In genomic region chr15:77902855-77903760, GRCh38 we compare ENCODE assay signal across 8 cellular contexts.
DNase-seq lines count a peak whose midpoint lies in the region; ATAC-seq, FAIRE-seq and TF ChIP-seq lines count a peak whose summit lies in the region.
"Not testable (repeated sequence)": the region's sequence is repeated elsewhere in the genome, so short reads cannot be mapped to it uniquely, and the experiment has no call there.

No MANE protein-coding gene starts in this region.

- not testable (repeated sequence) for H3K9me3 ChIP-seq in OCI-LY1 (ENCODE audit: low read length); left ventricle myocardium inferior (replicated peaks); testis

- not testable (repeated sequence) for H3K27ac Mint-ChIP-seq in CD14-positive monocyte; activated CD8-positive, alpha-beta T cell treated with anti-CD3 and anti-CD28 coated beads for 36 hours; nephron progenitor cell

- DNase-seq in CD14-positive monocyte (ENCODE audit: low spot score); cardiac fibroblast (ENCODE audit: low read depth in 2 of 2); left ventricle myocardium inferior; testis: not testable (repeated sequence)
- peak; percentile 46 for DNase-seq in H54 (ENCODE audit: insufficient read length, low spot score)
- DNase-seq in activated CD8-positive, alpha-beta T cell treated with anti-CD3 and anti-CD28 coated beads for 36 hours, result peak; percentile 47
- DNase-seq in nephron progenitor cell, result peak; percentile 67

- not testable (repeated sequence) for H3K4me3 Mint-ChIP-seq in CD14-positive monocyte; activated CD8-positive, alpha-beta T cell treated with anti-CD3 and anti-CD28 coated beads for 36 hours; nephron progenitor cell

- H3K9ac ChIP-seq in OCI-LY1 (ENCODE audit: low read length), result not testable (repeated sequence)

- not testable (repeated sequence) for H2AFZ ChIP-seq in OCI-LY1 (ENCODE audit: low read length)

- not testable (repeated sequence) for H3F3A ChIP-seq in OCI-LY1 (ENCODE audit: insufficient read depth, low read length)

- not testable (repeated sequence) for TF ChIP-seq POLR2A in H54 (IDR thresholded peaks at IDR 0.05; ENCODE audit: low read depth, low read length); testis (IDR thresholded peaks at IDR 0.05)

- ATAC-seq in activated CD8-positive, alpha-beta T cell treated with anti-CD3 and anti-CD28 coated beads for 36 hours, result peak; percentile 61

- not testable (repeated sequence) for H3K4me2 ChIP-seq in OCI-LY1 (ENCODE audit: low read length)

- 64 to 66% methylated on average over 11 to 13 of the region's 13 CpGs for WGBS in testis, 2 donors

- H3K4me1 ChIP-seq in OCI-LY1 (ENCODE audit: insufficient read depth, low read length, severe bottlenecking); left ventricle myocardium inferior; testis: not testable (repeated sequence)

- CTCF ChIA-PET in activated CD8-positive, alpha-beta T cell treated with anti-CD3 and anti-CD28 coated beads for 36 hours (lab: Charles Lee), result interaction anchor here (1.1 to 1.4 kb wide), 4 partner anchors 13 to 206 kb away, joined by 3 read pairs; no protein-coding TSS in a partner anchor

- H3K27me3 Mint-ChIP-seq in CD14-positive monocyte (ENCODE audit: low read depth in 3 of 3); activated CD8-positive, alpha-beta T cell treated with anti-CD3 and anti-CD28 coated beads for 36 hours; nephron progenitor cell (ENCODE audit: low read depth, poor library complexity): not testable (repeated sequence)

- H3K79me2 ChIP-seq in OCI-LY1 (ENCODE audit: insufficient read depth, low read length), result not testable (repeated sequence)

- not testable (repeated sequence) for H3K4me3 ChIP-seq in OCI-LY1 (ENCODE audit: low read depth, low read length, poor library complexity, severe bottlenecking); cardiac fibroblast (replicated peaks in 1 of 2; ENCODE audit: low read depth in 2 of 2, low read length in 2 of 2); left ventricle myocardium inferior; testis

- not testable (repeated sequence) for H3K27ac ChIP-seq in OCI-LY1 (ENCODE audit: low read depth, low read length, poor library complexity, severe bottlenecking); left ventricle myocardium inferior (replicated peaks); testis

- not testable (repeated sequence) for H3K27me3 ChIP-seq in OCI-LY1 (ENCODE audit: insufficient read depth, low read length); left ventricle myocardium inferior (ENCODE audit: low read depth); testis

- peak; percentile 73 for TF ChIP-seq CTCF in CD14-positive monocyte (IDR thresholded peaks at IDR 0.05)
- peak; percentile 68 for TF ChIP-seq CTCF in OCI-LY1 (IDR thresholded peaks at IDR 0.05; ENCODE audit: low read length)
- TF ChIP-seq CTCF in activated CD8-positive, alpha-beta T cell treated with anti-CD3 and anti-CD28 coated beads for 36 hours (IDR thresholded peaks at IDR 0.05), result peak; percentile 67
- peak; percentile 78 for TF ChIP-seq CTCF in cardiac fibroblast (IDR thresholded peaks at IDR 0.05; ENCODE audit: low read depth, low read length)
- peak; percentile 67 for TF ChIP-seq CTCF in left ventricle myocardium inferior (IDR thresholded peaks at IDR 0.05; ENCODE audit: borderline replicate concordance)
- TF ChIP-seq CTCF in nephron progenitor cell (IDR thresholded peaks at IDR 0.05), result peak; percentile 77
- peak in 2 of 3 experiments; percentile 55 to 70 for TF ChIP-seq CTCF in testis (IDR thresholded peaks at IDR 0.05)

- H3K9me3 Mint-ChIP-seq in CD14-positive monocyte; activated CD8-positive, alpha-beta T cell treated with anti-CD3 and anti-CD28 coated beads for 36 hours; nephron progenitor cell: not testable (repeated sequence)

- POLR2A ChIA-PET in activated CD8-positive, alpha-beta T cell treated with anti-CD3 and anti-CD28 coated beads for 36 hours (lab: Charles Lee), result interaction anchor here (0.7 kb wide), 1 partner anchor 278 kb away, joined by 3 read pairs; no protein-coding TSS in a partner anchor

- intact Hi-C loops in CD14-positive monocyte (cut with micrococcal nuclease); activated CD8-positive, alpha-beta T cell treated with anti-CD3 and anti-CD28 coated beads for 36 hours (cut with micrococcal nuclease); left ventricle myocardium inferior (cut with micrococcal nuclease); testis (cut with DNase I; ENCODE audit: low total_unique reads): not testable (repeated sequence)

- H3K36me3 ChIP-seq in OCI-LY1 (ENCODE audit: insufficient read depth, low read length); left ventricle myocardium inferior; testis (ENCODE audit: low read depth, missing control alignments): not testable (repeated sequence)

- not testable (repeated sequence) for H3K36me3 Mint-ChIP-seq in CD14-positive monocyte; activated CD8-positive, alpha-beta T cell treated with anti-CD3 and anti-CD28 coated beads for 36 hours (ENCODE audit: low read depth); nephron progenitor cell (ENCODE audit: low read depth)

- H3K4me1 Mint-ChIP-seq in CD14-positive monocyte; activated CD8-positive, alpha-beta T cell treated with anti-CD3 and anti-CD28 coated beads for 36 hours (ENCODE audit: low read depth): not testable (repeated sequence)
- H3K4me1 Mint-ChIP-seq in nephron progenitor cell, result peaks cover 27% of the 10 kb centered on the region

- H4K20me1 ChIP-seq in OCI-LY1 (ENCODE audit: insufficient read depth, low read length), result not testable (repeated sequence)

- not testable (repeated sequence) for FAIRE-seq in H54 (lab: Jason Lieb, UNC)

- not testable (repeated sequence) for H3K9me2 ChIP-seq in OCI-LY1 (ENCODE audit: low read depth, low read length)
